In genomic region chr2:42847596-42848151, GRCh38 we compare ENCODE assay signal across 1 cellular context.
TF ChIP-seq lines count a peak whose summit lies in the region.

No MANE protein-coding gene starts in this region.

TF ChIP-seq in IMR-90, 13 proteins besides CTCF, POLR2A, EP300 and RAD21 (continued from another document):
- TF ChIP-seq CHD1 (IDR thresholded peaks at IDR 0.05; ENCODE audit: low read depth, low read length) (no peak), SMC3 (IDR thresholded peaks at IDR 0.05; ENCODE audit: low read depth, low read length) (no peak), MAZ (IDR thresholded peaks at IDR 0.05; ENCODE audit: borderline replicate concordance, low read depth, low read length) (no peak), FOS (IDR thresholded peaks at IDR 0.05; ENCODE audit: low read depth, low read length) (no peak), ELK1 (IDR thresholded peaks at IDR 0.05; ENCODE audit: borderline replicate concordance, low read depth, low read length) (no peak), MXI1 (IDR thresholded peaks at IDR 0.05; ENCODE audit: borderline replicate concordance, low read depth, low read length) (no peak), RFX5 (IDR thresholded peaks at IDR 0.05; ENCODE audit: low read depth, low read length) (no peak), USF2 (IDR thresholded peaks at IDR 0.05; ENCODE audit: low read depth, low read length) (no peak), BHLHE40 (IDR thresholded peaks at IDR 0.05; ENCODE audit: low read depth, low read length) (no peak)
